Comparison of ENCODE assay signal across 24 cellular contexts in genomic region chr15:52520421-52520820, GRCh38.
"Had no signal": no experiment of that assay in that cellular context is flagged by ENCODE, and none has a peak within 500 bp of the region (broad histone marks: within the 10 kb centered on the region; RNA-seq: fewer than 3 reads in every experiment).

No MANE protein-coding gene starts in this region.

- DNase-seq: activated CD4-positive, alpha-beta memory T cell treated with anti-CD3 and anti-CD28 coated beads for 36 hours; activated CD4-positive, alpha-beta T cell treated with anti-CD3 and anti-CD28 coated beads, Interleukin-2, amount 10 ng/mL, durations not matched to agents 7 days and 5 days; activated CD4-positive, CD25-positive, alpha-beta regulatory T cell; activated CD8-positive, alpha-beta memory T cell treated with anti-CD3 and anti-CD28 coated beads for 24 hours; activated gamma-delta T cell treated with Interleukin-2 at 50 U/mL for 16 hours; activated naive CD4-positive, alpha-beta T cell treated with anti-CD3 and anti-CD28 coated beads, Interleukin-2, amount 10 ng/mL, durations not matched to agents 7 days and 5 days; activated naive CD8-positive, alpha-beta T cell treated with anti-CD3 and anti-CD28 coated beads for 36 hours; activated T-cell treated with anti-CD3 and anti-CD28 coated beads, Interleukin-2, amount 50 U/mL, for 4 hours; brain microvascular endothelial cell; MG63; NCI-H1105; NCI-H1436; NCI-H1694 treated with DMSO at 0.1 percent for 48 hours; NCI-H2029 treated with DMSO at 0.1 percent for 48 hours; NCI-H510A treated with DMSO at 0.1 percent for 48 hours; NCI-H69; PC-3; SHP77 treated with DMSO at 0.1 percent for 48 hours; T1000 had no signal

- H3K4me3 ChIP-seq: cardiac muscle cell, MG63 had no signal

- FAIRE-seq: RCC 7860, TTC549 had no signal

- H3K27ac ChIP-seq: brain microvascular endothelial cell, cardiac muscle cell, VCaP had no signal

- H3K36me3 ChIP-seq: brain microvascular endothelial cell, cardiac muscle cell, MG63 had no signal

- H3K27me3 ChIP-seq: brain microvascular endothelial cell, cardiac muscle cell had no signal

- ATAC-seq: activated T-cell treated with anti-CD3 and anti-CD28 coated beads, Interleukin-2, amount 50 U/mL, for 4 hours; activated T-helper 17 cell treated with anti-CD3 and anti-CD28 coated beads, Interleukin-2, amount 50 U/mL, for 72 hours; PC-3 had no signal

- H3K9me3 ChIP-seq: MG63 had no signal
